In genomic region chr4:124803641-124804040, GRCh38 we compare ENCODE assay signal across 14 cellular contexts.
A peak's percentile ranks its signal among the peaks of the same experiment; 100 is the strongest.
DNase-seq lines count a peak whose midpoint lies in the region; ATAC-seq, FAIRE-seq and TF ChIP-seq lines count a peak whose summit lies in the region.
"Had no signal": no experiment of that assay in that cellular context is flagged by ENCODE, and none has a peak within 500 bp of the region (broad histone marks: within the 10 kb centered on the region; RNA-seq: fewer than 3 reads in every experiment).

No MANE protein-coding gene starts in this region.

- intact Hi-C loops in GM12878 (cut with micrococcal nuclease; ENCODE audit: unreplicated experiment): no loop called here
- intact Hi-C loops in sciatic nerve (cut with DNase I): no loop called here
- intact Hi-C loops in Caco-2 (cut with micrococcal nuclease; ENCODE audit: unreplicated experiment): no loop called here

- no TSS peak for BruUV-seq in GM12878 (replicated peaks; lab: Mats Ljungman, UMichigan)
- no TSS peak for BruUV-seq in Caco-2 (replicated peaks; lab: Mats Ljungman, UMichigan)

- TF ChIP-seq CTCF in GM12878 (IDR thresholded peaks at IDR 0.05 in 2 of 3, conservative IDR thresholded peaks at IDR 0.05 in 1 of 3; ENCODE audit: control insufficient read depth in 2 of 3, extremely low read depth in 1 of 3, insufficient read depth in 1 of 3, low read depth in 3 of 3, low read length in 3 of 3): no peak
- TF ChIP-seq CTCF in Caco-2 (IDR thresholded peaks at IDR 0.05; ENCODE audit: insufficient read depth in 1 of 2, low read depth in 1 of 2, low read length in 1 of 2, severe bottlenecking in 1 of 2, unreplicated experiment in 1 of 2): no peak

- no peaks in the 10 kb centered on the region for H3K36me3 ChIP-seq in GM12878 (ENCODE audit: control insufficient read depth in 2 of 2, insufficient read depth in 2 of 2, low read length in 1 of 2)
- H3K36me3 ChIP-seq in Caco-2 (ENCODE audit: control insufficient read depth, insufficient read depth, low read length): no peaks in the 10 kb centered on the region
- H3K36me3 ChIP-seq: prostate gland had no signal

- no peaks in the 10 kb centered on the region for H3K36me3 Mint-ChIP-seq in Caco-2 (ENCODE audit: insufficient read depth, unreplicated experiment)
- H3K36me3 Mint-ChIP-seq: brain had no signal

- 27% methylated on average over 1 of the region's 1 CpG for WGBS in GM12878 (ENCODE audit: insufficient coverage, insufficient replicate concordance, low lambda C conversion rate, missing lambda C conversion rate)

- no peaks in the 10 kb centered on the region for H3K79me2 ChIP-seq in GM12878 (ENCODE audit: control insufficient read depth, insufficient read depth, low read length)

- TF ChIP-seq POLR2A in GM12878 (IDR thresholded peaks at IDR 0.05; ENCODE audit: low read depth, low read length): no peak

- no peak overlapping the region for H3K4me3 Mint-ChIP-seq in Caco-2 (ENCODE audit: unreplicated experiment)
- H3K4me3 Mint-ChIP-seq: brain had no signal

- no peak overlapping the region for H3K27ac ChIP-seq in GM12878 (ENCODE audit: control insufficient read depth, insufficient read depth)
- H3K27ac ChIP-seq: prostate gland had no signal

- no peaks in the 10 kb centered on the region for H3K9me3 Mint-ChIP-seq in Caco-2 (ENCODE audit: unreplicated experiment)

- peak; percentile 1 for DNase-seq in stimulated activated CD4-positive, alpha-beta T cell treated with anti-CD3 and anti-CD28 coated beads, Interleukin-1b, Interleukin-23, amount 100 ng/mL, for 48 hours
- DNase-seq in stimulated activated CD4-positive, alpha-beta T cell treated with anti-CD3 and anti-CD28 coated beads, Interleukin-2, amount 100 ng/mL, for 48 hours: no peak
- no peak for DNase-seq in GM12878 (ENCODE audit: low read depth, low spot score)
- peak; percentile 32 for DNase-seq in stromal cell of bone marrow (ENCODE audit: low read depth)
- no peak for DNase-seq in sciatic nerve (ENCODE audit: low spot score)
- no peak for DNase-seq in NCI-H1436 (lab: John Stamatoyannopoulos, UW)
- DNase-seq in Caco-2: no peak
- DNase-seq: activated CD4-positive, alpha-beta T cell treated with anti-CD3 and anti-CD28 coated beads, Interleukin-2, amount 50 U/mL, for 48 hours; NCI-H1930; SIG-M5 had no signal

- TF ChIP-seq EP300 in GM12878 (IDR thresholded peaks at IDR 0.05; ENCODE audit: borderline replicate concordance in 1 of 2, control insufficient read depth in 1 of 2, low read depth in 2 of 2, low read length in 2 of 2): no peak

- SMC1A ChIA-PET in GM12878 (lab: Charles Lee; ENCODE audit: uncharacterized antibody, unreplicated experiment): no interaction called here

- in situ Hi-C loops in GM12878 (cut with MboI): no loop called here

- no peak overlapping the region for H3K27ac Mint-ChIP-seq in Caco-2 (ENCODE audit: unreplicated experiment)

- CTCF ChIA-PET in GM12878 (lab: Yijun Ruan, JAX): interaction anchor here (1.4 kb wide), 1 partner anchor 11 kb away, joined by 3 read pairs; no protein-coding TSS in a partner anchor
- CTCF ChIA-PET in Caco-2 (lab: Charles Lee): no interaction called here

- no peaks in the 10 kb centered on the region for H3K27me3 Mint-ChIP-seq in Caco-2 (ENCODE audit: insufficient read depth, unreplicated experiment)
- H3K27me3 Mint-ChIP-seq: brain had no signal

- RAD21 ChIA-PET in GM12878 (lab: Charles Lee; ENCODE audit: unreplicated experiment): no interaction called here

- no peaks in the 10 kb centered on the region for H3K27me3 ChIP-seq in GM12878 (replicated peaks in 1 of 2; ENCODE audit: control insufficient read depth in 2 of 2, insufficient read depth in 2 of 2, low read length in 1 of 2)
- H3K27me3 ChIP-seq in Caco-2 (replicated peaks; ENCODE audit: control insufficient read depth, insufficient read depth, low read length): no peaks in the 10 kb centered on the region

- H3K4me2 ChIP-seq in GM12878 (ENCODE audit: control insufficient read depth, insufficient read depth): no peak overlapping the region

- H3K4me1 ChIP-seq in GM12878 (ENCODE audit: control insufficient read depth, insufficient read depth, low read length) (no peaks in the 10 kb centered on the region), Caco-2 (no peaks in the 10 kb centered on the region)
- H3K4me1 ChIP-seq: prostate gland had no signal

- no peak for TF ChIP-seq RAD21 in GM12878 (IDR thresholded peaks at IDR 0.05; ENCODE audit: insufficient read depth, low read depth, low read length)

- no peak overlapping the region for H2AFZ ChIP-seq in GM12878 (ENCODE audit: control insufficient read depth, low read depth, low read length)

- no peak overlapping the region for H3K4me3 ChIP-seq in GM12878
- no peak overlapping the region for H3K4me3 ChIP-seq in Caco-2 (ENCODE audit: low read depth, low read length)
- H3K4me3 ChIP-seq: prostate gland had no signal

- ATAC-seq in HG03342 (IDR thresholded peaks at IDR 0.05; ENCODE audit: unreplicated experiment) (peak; percentile 53), GM12878 (peak; percentile 66), sciatic nerve (no peak)

- H3K9me3 ChIP-seq in GM12878 (replicated peaks; ENCODE audit: control insufficient read depth, insufficient read depth, low read length) (no peaks in the 10 kb centered on the region), Caco-2 (no peaks in the 10 kb centered on the region)
- H3K9me3 ChIP-seq: prostate gland had no signal

- H4K20me1 ChIP-seq in GM12878 (ENCODE audit: control insufficient read depth, insufficient read depth): no peaks in the 10 kb centered on the region

- POLR2A ChIA-PET in GM12878 (lab: Charles Lee) (no interaction called here), Caco-2 (lab: Charles Lee) (no interaction called here)

- no peak overlapping the region for H3K9ac ChIP-seq in GM12878 (ENCODE audit: control insufficient read depth, insufficient read depth, low read length)

- no peaks in the 10 kb centered on the region for H3K4me1 Mint-ChIP-seq in Caco-2 (ENCODE audit: low read depth, unreplicated experiment)

- FAIRE-seq in GM12878 (lab: Jason Lieb, UNC): no peak
- FAIRE-seq: G401.6 had no signal

TF ChIP-seq in GM12878, 131 proteins besides CTCF, POLR2A, EP300 and RAD21:
- TF ChIP-seq RBBP5 (conservative IDR thresholded peaks at IDR 0.05) (no peak), MYB (IDR thresholded peaks at IDR 0.05; ENCODE audit: borderline replicate concordance, low read depth, low read length) (no peak), RCOR1 (conservative IDR thresholded peaks at IDR 0.05; ENCODE audit: low read depth, low read length) (no peak), PKNOX1 (IDR thresholded peaks at IDR 0.05) (no peak), IKZF1 (conservative IDR thresholded peaks at IDR 0.05) (no peak), RELB (IDR thresholded peaks at IDR 0.05; ENCODE audit: low read depth) (no peak), NR2C1 (IDR thresholded peaks at IDR 0.05) (no peak), KDM1A (IDR thresholded peaks at IDR 0.05; ENCODE audit: borderline replicate concordance) (no peak), ESRRA (IDR thresholded peaks at IDR 0.05; ENCODE audit: low read length) (no peak), MLLT1 (IDR thresholded peaks at IDR 0.05) (no peak)

Comparison
In these comparisons a context has a peak if more than half of its experiments do, and no peak if none do; other contexts are left out.
1. DNase-seq: peak in stimulated activated CD4-positive, alpha-beta T cell treated with anti-CD3 and anti-CD28 coated beads, Interleukin-1b, Interleukin-23, amount 100 ng/mL, for 48 hours (single experiment) and stromal cell of bone marrow (single experiment); none in stimulated activated CD4-positive, alpha-beta T cell treated with anti-CD3 and anti-CD28 coated beads, Interleukin-2, amount 100 ng/mL, for 48 hours (0 of 2), GM12878 (single experiment), sciatic nerve (single experiment), NCI-H1436 (single experiment) and Caco-2 (0 of 2).